ENCODE assay signal across 8 cellular contexts in the genomic region with DNA sequence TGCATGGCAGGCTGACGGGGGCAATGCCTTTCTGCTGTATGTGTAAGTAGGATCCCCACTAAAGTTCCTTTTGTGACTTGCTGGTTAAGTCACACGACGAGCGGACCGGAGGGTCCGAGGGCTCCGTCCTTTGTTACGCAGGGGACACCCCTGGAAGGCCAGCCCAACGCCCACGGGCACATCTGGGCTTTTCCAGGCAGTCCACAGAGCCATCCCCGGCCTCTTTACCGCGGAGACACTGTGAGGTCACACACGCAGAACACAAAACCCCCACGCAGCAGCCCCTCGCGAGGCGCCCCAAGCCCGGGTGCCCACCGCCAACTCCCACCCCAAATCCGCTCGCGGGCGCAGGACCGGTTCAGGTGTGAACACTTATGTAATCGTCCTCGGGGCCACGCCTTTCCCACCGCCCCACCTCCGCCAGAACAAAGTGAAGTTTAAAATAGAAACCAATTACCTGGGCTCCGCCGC. TPM values are rescaled to one million over a fixed set of nuclear protein-coding genes. Genes with fewer than 3 reads are reported as not detected.
A peak's percentile ranks its signal among the peaks of the same experiment; 100 is the strongest.
DNase-seq lines count a peak whose midpoint lies in the region; ATAC-seq and TF ChIP-seq lines count a peak whose summit lies in the region.

No MANE protein-coding gene starts in this region.

- intact Hi-C loops in body of pancreas (cut with DNase I): no loop called here

- H3K4me3 ChIP-seq in Peyer's patch: peak overlapping the region; percentile 52 to 94 (median 72)
- peak overlapping the region; percentile 27 to 42 for H3K4me3 ChIP-seq in body of pancreas

- no peak for TF ChIP-seq POLR2A in Peyer's patch (IDR thresholded peaks at IDR 0.05)
- peak in 2 of 3 donors; percentile 58 to 63 for TF ChIP-seq POLR2A in body of pancreas (IDR thresholded peaks at IDR 0.05)

- H3K9me3 ChIP-seq in Peyer's patch (no peaks in the 10 kb centered on the region), body of pancreas (no peaks in the 10 kb centered on the region)

- TF ChIP-seq CTCF in Peyer's patch (IDR thresholded peaks at IDR 0.05): no peak
- TF ChIP-seq CTCF in body of pancreas (IDR thresholded peaks at IDR 0.05): no peak

- peak; percentile 33 for ATAC-seq in body of pancreas
- ATAC-seq in GM18858 (IDR thresholded peaks at IDR 0.05; ENCODE audit: unreplicated experiment): no peak

- H3K27ac ChIP-seq in Peyer's patch (peak overlapping the region; percentile 69 to 91 (median 81)), body of pancreas (peak overlapping the region; percentile 76 to 91 (median 85))

- peaks cover 0 to 17% (median 4%) of the 10 kb centered on the region in 4 donors for H3K4me1 ChIP-seq in Peyer's patch
- H3K4me1 ChIP-seq in body of pancreas: peaks cover 35% of the 10 kb centered on the region

- no peaks in the 10 kb centered on the region for H3K36me3 ChIP-seq in Peyer's patch
- H3K36me3 ChIP-seq in body of pancreas (replicated peaks in 1 of 2; ENCODE audit: insufficient read depth in 1 of 2, low read depth in 2 of 2): no peaks in the 10 kb centered on the region

- DNase-seq in NOMO-1 treated with DMSO at 0.1 percent for 48 hours (lab: John Stamatoyannopoulos, UW; ENCODE audit: unreplicated experiment): peak; percentile 19
- no peak for DNase-seq in NOMO-1 treated with dmso at 0.1 percent for 144 hours (lab: John Stamatoyannopoulos, UW; ENCODE audit: unreplicated experiment)
- DNase-seq in Peyer's patch: peak in 2 of 3 donors; percentile 79
- peak; percentile 78 to 85 (median 82) for DNase-seq in body of pancreas
- peak; percentile 76 for DNase-seq in islet precursor cell
- peak; percentile 41 for DNase-seq in stimulated activated CD4-positive, alpha-beta T cell treated with anti-CD3 and anti-CD28 coated beads, Interleukin-4, amount 100 ng/mL, for 24 hours
- DNase-seq in AG08395 (ENCODE audit: low spot score): no peak

- no peaks in the 10 kb centered on the region for H3K27me3 ChIP-seq in Peyer's patch
- no peaks in the 10 kb centered on the region for H3K27me3 ChIP-seq in body of pancreas

- 0 to 1% methylated on average over 1 to 32 of the region's 32 CpGs for WGBS in body of pancreas, 2 donors

RNA-seq across cellular contexts. Expression of a gene that starts 4.3 kb away (rescaled TPM):
- total RNA-seq in Peyer's patch: 10 to 100 TPM; 19.8 to 39.6 (median 25.7) TPM
- 10 to 100 TPM; 13.5 to 16.5 TPM for total RNA-seq in body of pancreas

Comparison
In these comparisons a context has a peak if more than half of its experiments do, and no peak if none do; other contexts are left out.
1. DNase-seq: peak in NOMO-1 treated with DMSO at 0.1 percent for 48 hours (single experiment), Peyer's patch (2 of 3), body of pancreas (4 of 4), islet precursor cell (single experiment) and stimulated activated CD4-positive, alpha-beta T cell treated with anti-CD3 and anti-CD28 coated beads, Interleukin-4, amount 100 ng/mL, for 24 hours (single experiment); none in NOMO-1 treated with dmso at 0.1 percent for 144 hours (single experiment) and AG08395 (single experiment).
2. POLR2A ChIP-seq: peak in body of pancreas (2 of 3); none in Peyer's patch (0 of 2).